8 cellular contexts compared by ENCODE assay signal in the genomic region with DNA sequence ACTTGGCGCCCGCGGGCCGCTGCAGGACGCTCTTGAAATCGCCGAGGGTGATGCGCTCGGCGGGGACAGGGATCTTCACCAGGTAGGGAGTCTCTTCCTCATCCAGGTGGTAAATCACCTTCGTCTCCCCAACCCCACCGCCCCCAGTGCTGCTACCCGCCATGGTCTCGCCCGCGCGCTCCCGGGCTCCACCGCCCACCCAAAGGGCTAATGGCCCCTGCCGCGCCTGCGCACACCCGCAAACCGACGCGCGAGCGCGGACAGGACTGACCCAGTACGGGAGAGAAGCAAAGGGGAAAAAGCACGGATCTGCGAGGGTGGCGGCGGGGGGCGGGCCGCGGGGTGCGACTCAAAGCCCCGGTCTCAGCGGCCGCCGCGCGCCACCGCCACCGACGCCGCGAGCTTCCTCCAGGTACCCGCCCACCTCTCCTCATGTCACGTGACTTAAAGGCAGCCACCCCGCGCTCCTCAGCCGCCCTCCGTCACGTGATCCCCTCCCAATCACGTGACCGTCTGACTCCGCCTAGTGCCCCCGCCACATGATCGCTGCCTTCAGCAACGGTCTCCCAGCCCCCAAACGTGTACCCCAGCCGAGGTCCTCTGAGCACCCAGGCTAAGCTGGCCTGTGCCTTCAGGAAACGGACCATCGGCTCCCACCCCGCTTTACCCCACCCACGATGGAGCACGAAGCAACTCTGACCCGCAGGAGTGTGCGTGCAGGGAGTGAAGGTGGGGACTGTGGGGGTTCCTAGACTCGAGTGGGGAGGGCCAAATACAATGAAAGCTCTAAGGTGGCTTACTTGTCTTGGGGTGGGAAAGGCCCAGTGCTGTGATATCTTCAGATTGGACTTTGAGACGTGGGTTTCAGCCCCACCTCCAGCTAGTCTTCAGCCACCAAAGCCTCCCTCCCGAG. TPM values are rescaled to one million over a fixed set of nuclear protein-coding genes. Genes with fewer than 3 reads are reported as not detected.
DNase-seq lines count a peak whose midpoint lies in the region; ATAC-seq and TF ChIP-seq lines count a peak whose summit lies in the region.

TSS of gene DVL2 (minus strand) at position 418 of the 913 bp plus-strand sequence. CDS start at position 163, 255 bp downstream.

- H3K4me1 ChIP-seq in DOHH2 (ENCODE audit: control insufficient read depth, low read length): peaks cover 44% of the 10 kb centered on the region
- no peaks in the 10 kb centered on the region for H3K4me1 ChIP-seq in SJCRH30

- peak; percentile 37 for TF ChIP-seq RAD21 in neural cell (conservative IDR thresholded peaks at IDR 0.05)

- peak within 1 kb of the TSS; percentile 88 for H3K4me3 ChIP-seq in DOHH2 (ENCODE audit: low read length)
- peak within 1 kb of the TSS; percentile 76 for H3K4me3 ChIP-seq in MG63
- H3K4me3 ChIP-seq in SJCRH30: peak within 1 kb of the TSS; percentile 74
- H3K4me3 ChIP-seq in neural cell (ENCODE audit: low read length): peak within 1 kb of the TSS; percentile 81

- peak; percentile 92 for DNase-seq in H4 (ENCODE audit: low spot score)
- DNase-seq in MG63: peak; percentile 88
- DNase-seq in SJCRH30: peak; percentile 91 to 92
- DNase-seq in activated gamma-delta T cell treated with Interleukin-2 at 50 U/mL for 16 hours: peak; percentile 95
- peak; percentile 91 for DNase-seq in fibroblast of the conjunctiva (ENCODE audit: low read depth)
- peak; percentile 91 to 94 for DNase-seq in stimulated activated naive CD8-positive, alpha-beta T cell treated with anti-CD3 and anti-CD28 coated beads, Interleukin-15, amount 100 ng/mL, for 72 hours

- no peaks in the 10 kb centered on the region for H3K9me3 Mint-ChIP-seq in stimulated activated naive CD8-positive, alpha-beta T cell treated with anti-CD3 and anti-CD28 coated beads, Interleukin-15, amount 100 ng/mL, for 72 hours

- peak within 1 kb of the TSS; percentile 95 to 98 for H3K4me3 Mint-ChIP-seq in stimulated activated naive CD8-positive, alpha-beta T cell treated with anti-CD3 and anti-CD28 coated beads, Interleukin-15, amount 100 ng/mL, for 72 hours

- H3K4me2 ChIP-seq in DOHH2 (ENCODE audit: low read length): peak within 1 kb of the TSS; percentile 69
- peak within 1 kb of the TSS; percentile 91 for H3K4me2 ChIP-seq in neural cell (ENCODE audit: low read length)

- peak; percentile 54 for TF ChIP-seq EP300 in neural cell (conservative IDR thresholded peaks at IDR 0.05; ENCODE audit: poor library complexity, severe bottlenecking)

- H3K36me3 ChIP-seq in DOHH2 (ENCODE audit: control insufficient read depth, low read length) (peaks cover 77% of the 10 kb centered on the region), MG63 (peaks cover 26% of the 10 kb centered on the region), SJCRH30 (peaks cover 11% of the 10 kb centered on the region; the same call in 1 of the 2 replicates), neural cell (ENCODE audit: insufficient read depth, low read length) (no peaks in the 10 kb centered on the region)

- peaks cover 30% of the 10 kb centered on the region for H3F3A ChIP-seq in DOHH2 (ENCODE audit: control insufficient read depth, insufficient read depth)
- peaks cover 3% of the 10 kb centered on the region for H3F3A ChIP-seq in neural cell (ENCODE audit: insufficient read depth, low read length, poor library complexity, severe bottlenecking)

- H3K4me1 Mint-ChIP-seq in stimulated activated naive CD8-positive, alpha-beta T cell treated with anti-CD3 and anti-CD28 coated beads, Interleukin-15, amount 100 ng/mL, for 72 hours: peaks cover 73% of the 10 kb centered on the region

- H3K27ac ChIP-seq in DOHH2 (ENCODE audit: low read depth, low read length) (peak within 1 kb of the TSS; percentile 85), SJCRH30 (peak within 1 kb of the TSS; percentile 70), neural cell (ENCODE audit: low read length) (peak within 1 kb of the TSS; percentile 88)

- no peaks in the 10 kb centered on the region for H3K9me2 ChIP-seq in DOHH2 (replicated peaks; ENCODE audit: control insufficient read depth, low read length)
- no peaks in the 10 kb centered on the region for H3K9me2 ChIP-seq in neural cell (ENCODE audit: insufficient read depth, low read length)

- H3K9me3 ChIP-seq in DOHH2 (ENCODE audit: control insufficient read depth, insufficient read depth, low read length): no peaks in the 10 kb centered on the region
- H3K9me3 ChIP-seq in MG63: no peaks in the 10 kb centered on the region
- no peaks in the 10 kb centered on the region for H3K9me3 ChIP-seq in SJCRH30 (replicated peaks)
- H3K9me3 ChIP-seq in neural cell (ENCODE audit: low read length): no peaks in the 10 kb centered on the region

- H3K27me3 ChIP-seq in DOHH2 (ENCODE audit: control insufficient read depth, low read length) (no peaks in the 10 kb centered on the region), MG63 (no peaks in the 10 kb centered on the region), SJCRH30 (no peaks in the 10 kb centered on the region), neural cell (ENCODE audit: insufficient read depth, low read depth, low read length) (no peaks in the 10 kb centered on the region)

- peaks cover 83% of the 10 kb centered on the region for H3K79me2 ChIP-seq in DOHH2 (ENCODE audit: control insufficient read depth, low read length)
- H3K79me2 ChIP-seq in neural cell (replicated peaks; ENCODE audit: insufficient read depth, low read length): peaks cover 82% of the 10 kb centered on the region

- no peak for TF ChIP-seq CTCF in DOHH2 (IDR thresholded peaks at IDR 0.05; ENCODE audit: low read depth, low read length, poor library complexity, severe bottlenecking)
- peak; percentile 11 for TF ChIP-seq CTCF in neural cell (IDR thresholded peaks at IDR 0.05; ENCODE audit: poor library complexity, severe bottlenecking)

- H3K27ac Mint-ChIP-seq in stimulated activated naive CD8-positive, alpha-beta T cell treated with anti-CD3 and anti-CD28 coated beads, Interleukin-15, amount 100 ng/mL, for 72 hours: peak within 1 kb of the TSS; percentile 96

- H2AFZ ChIP-seq in neural cell (ENCODE audit: low read depth, low read length): peak within 1 kb of the TSS; percentile 23

- ATAC-seq in stimulated activated naive CD8-positive, alpha-beta T cell treated with anti-CD3 and anti-CD28 coated beads, Interleukin-15, amount 100 ng/mL, for 72 hours: peak; percentile 64

- H3K27me3 Mint-ChIP-seq in stimulated activated naive CD8-positive, alpha-beta T cell treated with anti-CD3 and anti-CD28 coated beads, Interleukin-15, amount 100 ng/mL, for 72 hours: no peaks in the 10 kb centered on the region

- H4K20me1 ChIP-seq in DOHH2 (ENCODE audit: control insufficient read depth, insufficient read depth, low read depth, low read length) (peaks cover 17% of the 10 kb centered on the region), neural cell (ENCODE audit: insufficient read depth) (peaks cover 5% of the 10 kb centered on the region)

- H3K9ac ChIP-seq in neural cell (ENCODE audit: low read length): peak within 1 kb of the TSS; percentile 85

TF ChIP-seq in neural cell, 6 proteins besides CTCF, POLR2A, EP300 and RAD21:
- TF ChIP-seq MXI1 (conservative IDR thresholded peaks at IDR 0.05; ENCODE audit: poor library complexity, severe bottlenecking): peak; percentile 81
- peak; percentile 26 for TF ChIP-seq SMC3 (conservative IDR thresholded peaks at IDR 0.05; ENCODE audit: poor library complexity)
- TF ChIP-seq EZH2 (IDR thresholded peaks at IDR 0.05; ENCODE audit: borderline replicate concordance, insufficient read depth, low read length, poor library complexity, severe bottlenecking): no peak
- TF ChIP-seq TAF1 (IDR thresholded peaks at IDR 0.05; ENCODE audit: low read depth): peak; percentile 68
- peak; percentile 92 for TF ChIP-seq POLR2AphosphoS5 (IDR thresholded peaks at IDR 0.05)
- TF ChIP-seq, protein P1, sequence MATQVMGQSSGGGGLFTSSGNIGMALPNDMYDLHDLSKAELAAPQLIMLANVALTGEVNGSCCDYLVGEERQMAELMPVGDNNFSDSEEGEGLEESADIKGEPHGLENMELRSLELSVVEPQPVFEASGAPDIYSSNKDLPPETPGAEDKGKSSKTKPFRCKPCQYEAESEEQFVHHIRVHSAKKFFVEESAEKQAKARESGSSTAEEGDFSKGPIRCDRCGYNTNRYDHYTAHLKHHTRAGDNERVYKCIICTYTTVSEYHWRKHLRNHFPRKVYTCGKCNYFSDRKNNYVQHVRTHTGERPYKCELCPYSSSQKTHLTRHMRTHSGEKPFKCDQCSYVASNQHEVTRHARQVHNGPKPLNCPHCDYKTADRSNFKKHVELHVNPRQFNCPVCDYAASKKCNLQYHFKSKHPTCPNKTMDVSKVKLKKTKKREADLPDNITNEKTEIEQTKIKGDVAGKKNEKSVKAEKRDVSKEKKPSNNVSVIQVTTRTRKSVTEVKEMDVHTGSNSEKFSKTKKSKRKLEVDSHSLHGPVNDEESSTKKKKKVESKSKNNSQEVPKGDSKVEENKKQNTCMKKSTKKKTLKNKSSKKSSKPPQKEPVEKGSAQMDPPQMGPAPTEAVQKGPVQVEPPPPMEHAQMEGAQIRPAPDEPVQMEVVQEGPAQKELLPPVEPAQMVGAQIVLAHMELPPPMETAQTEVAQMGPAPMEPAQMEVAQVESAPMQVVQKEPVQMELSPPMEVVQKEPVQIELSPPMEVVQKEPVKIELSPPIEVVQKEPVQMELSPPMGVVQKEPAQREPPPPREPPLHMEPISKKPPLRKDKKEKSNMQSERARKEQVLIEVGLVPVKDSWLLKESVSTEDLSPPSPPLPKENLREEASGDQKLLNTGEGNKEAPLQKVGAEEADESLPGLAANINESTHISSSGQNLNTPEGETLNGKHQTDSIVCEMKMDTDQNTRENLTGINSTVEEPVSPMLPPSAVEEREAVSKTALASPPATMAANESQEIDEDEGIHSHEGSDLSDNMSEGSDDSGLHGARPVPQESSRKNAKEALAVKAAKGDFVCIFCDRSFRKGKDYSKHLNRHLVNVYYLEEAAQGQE (IDR thresholded peaks at IDR 0.05; ENCODE audit: borderline replicate concordance): no peak

RNA-seq across cellular contexts. Expression of gene DVL2, which starts in this region (rescaled TPM):
- 24.8 and 36.1 TPM in 2 replicates for total RNA-seq in H4 (2014; rRNA removed; shearing (Covaris generic))
- total RNA-seq in MG63 (2014; rRNA removed; shearing (Covaris generic); ENCODE audit: low replicate concordance): 11.5 and 26.2 TPM in 2 replicates
- total RNA-seq in SJCRH30 (2014; rRNA removed; shearing (Covaris generic)): 33.4 and 39.0 TPM in 2 replicates
- 41.1 and 59.2 TPM in 2 replicates for polyA plus RNA-seq in neural cell
- 84.3 and 92.8 TPM in 2 replicates for polyA minus RNA-seq in neural cell

Comparison
In these comparisons a context has a peak if more than half of its experiments do, and no peak if none do; other contexts are left out.
1. Peak in every context shown above with its lines: DNase-seq, ATAC-seq, H3K4me3 ChIP-seq and H3K27ac ChIP-seq.